In genomic region chrX:47170861-47171692, GRCh38 we compare ENCODE assay signal across 14 cellular contexts. TPM values are rescaled to one million over a fixed set of nuclear protein-coding genes. Genes with fewer than 3 reads are reported as not detected.
DNase-seq lines count a peak whose midpoint lies in the region; ATAC-seq, FAIRE-seq and TF ChIP-seq lines count a peak whose summit lies in the region.
"Had no signal": no experiment of that assay in that cellular context is flagged by ENCODE, and none has a peak within 500 bp of the region (broad histone marks: within the 10 kb centered on the region; RNA-seq: fewer than 3 reads in every experiment).

No MANE protein-coding gene starts in this region.

- TF ChIP-seq POLR2A in GM12892 (IDR thresholded peaks at IDR 0.05; ENCODE audit: low read depth, low read length), result no peak
- TF ChIP-seq POLR2A in suprapubic skin (IDR thresholded peaks at IDR 0.05), result no peak

- H3K4me3 ChIP-seq in HEK293 (ENCODE audit: low read depth, low read length) (no peak overlapping the region), suprapubic skin (no peak overlapping the region), heart right ventricle (no peak overlapping the region)
- H3K4me3 ChIP-seq: GM23248, SJCRH30 had no signal

- intact Hi-C loops in heart right ventricle (cut with DNase I), result no loop called here

- H3K4me1 ChIP-seq in HEK293 (ENCODE audit: control insufficient read depth, insufficient read depth, low read length) (no peaks in the 10 kb centered on the region), suprapubic skin (no peaks in the 10 kb centered on the region), heart right ventricle (peaks cover 0 to 14% (median 0%) of the 10 kb centered on the region in 9 donors)
- H3K4me1 ChIP-seq: SJCRH30 had no signal

- H3K27me3 ChIP-seq in suprapubic skin (no peaks in the 10 kb centered on the region), heart right ventricle (peaks cover 0 to 49% (median 0%) of the 10 kb centered on the region in 7 donors)
- H3K27me3 ChIP-seq: SJCRH30 had no signal

- TF ChIP-seq EP300 in suprapubic skin (IDR thresholded peaks at IDR 0.05), result no peak

- ATAC-seq in GM18907 (IDR thresholded peaks at IDR 0.05; ENCODE audit: unreplicated experiment) (no peak), heart right ventricle (no peak)

- H3K9me3 ChIP-seq in HEK293 (ENCODE audit: control insufficient read depth, insufficient read depth, low read depth, low read length) (no peaks in the 10 kb centered on the region), suprapubic skin (no peaks in the 10 kb centered on the region), heart right ventricle (no peaks in the 10 kb centered on the region)
- H3K9me3 ChIP-seq: SJCRH30 had no signal

- H3K36me3 ChIP-seq in HEK293 (ENCODE audit: control insufficient read depth in 2 of 2, insufficient read depth in 1 of 2, low read length in 2 of 2) (peaks cover 3 to 76% of the 10 kb centered on the region in 2 experiments; a peak in 2 of 3 replicates), suprapubic skin (peaks cover 54% of the 10 kb centered on the region), heart right ventricle (peaks cover 0 to 62% (median 9%) of the 10 kb centered on the region in 9 donors)
- H3K36me3 ChIP-seq: SJCRH30 had no signal

- CTCF ChIA-PET in HEK293 (lab: Yijun Ruan, JAX), result interaction anchor here (0.5 to 0.7 kb wide), 3 partner anchors 141 to 579 kb away, joined by 3 to 5 read pairs (median 4); no protein-coding TSS in a partner anchor

- 87% methylated on average over 27 of the region's 34 CpGs for WGBS in suprapubic skin
- WGBS in heart right ventricle, 2 donors, result 88 to 89% methylated on average over 12 to 33 of the region's 34 CpGs

- no peak for TF ChIP-seq CTCF in HEK293 (tag by site-specific recombination; IDR thresholded peaks at IDR 0.05)
- no peak for TF ChIP-seq CTCF in suprapubic skin (IDR thresholded peaks at IDR 0.05)
- no peak for TF ChIP-seq CTCF in heart right ventricle (IDR thresholded peaks at IDR 0.05)

- POLR2A ChIA-PET in HEK293 (lab: Yijun Ruan, JAX), result no interaction called here

- H3K27ac ChIP-seq in HEK293 (ENCODE audit: extremely low read depth, low read depth, low read length), result no peak overlapping the region
- H3K27ac ChIP-seq in suprapubic skin, result no peak overlapping the region
- no peak overlapping the region for H3K27ac ChIP-seq in heart right ventricle
- H3K27ac ChIP-seq: GM23248, SJCRH30 had no signal

- DNase-seq in GM12892 (ENCODE audit: insufficient read length) (peak; percentile 6), islet precursor cell (peak; percentile 32), suprapubic skin (ENCODE audit: low spot score in 2 of 2) (peak; percentile 23 to 52), inferior parietal cortex (ENCODE audit: extremely low spot score) (no peak), heart right ventricle (no peak)
- DNase-seq: DMS 273 treated with DMSO at 0.1 percent for 48 hours, DND-41, NCI-H1105, NCI-H2081, NCI-H2171 treated with DMSO at 0.1 percent for 48 hours, SJCRH30 had no signal

- no peak for FAIRE-seq in GM12892 (lab: Jason Lieb, UNC)

TF ChIP-seq in HEK293, 187 proteins besides CTCF, POLR2A, EP300 and RAD21:
- TF ChIP-seq GLIS2 (tag by site-specific recombination; IDR thresholded peaks at IDR 0.05) (peak; percentile 21; the same call in 1 of the 2 replicates), ZNF585B (tag by site-specific recombination; IDR thresholded peaks at IDR 0.05) (no peak)

RNA-seq across cellular contexts. Expression of gene UBA1, which starts 22.6 kb away (rescaled TPM):
- 112 TPM for polyA plus RNA-seq in GM12892 (2012; ENCODE audit: missing spikeins)
- total RNA-seq in suprapubic skin (100 to 1,000 TPM; 146 to 186 (median 157) TPM), heart right ventricle (100 to 1,000 TPM; 110 to 157 (median 128) TPM)
- 10 to 100 TPM; 90.9 to 99.4 TPM for polyA plus RNA-seq in heart right ventricle

RNA-seq across cellular contexts. Expression of gene RBM10, which starts 26.1 kb away (rescaled TPM):
- polyA plus RNA-seq in GM12892 (2012; ENCODE audit: missing spikeins), result 19.5 TPM
- 10 to 100 TPM; 27.9 to 33.1 (median 30.2) TPM for total RNA-seq in suprapubic skin
- 10 to 100 TPM; 23.1 to 32.1 (median 26.4) TPM for total RNA-seq in heart right ventricle
- polyA plus RNA-seq in heart right ventricle, result 10 to 100 TPM; 26.9 to 27.6 TPM

RNA-seq across cellular contexts. Expression of gene NDUFB11, which starts 26.6 kb away (rescaled TPM):
- 59.7 TPM for polyA plus RNA-seq in GM12892 (2012; ENCODE audit: missing spikeins)
- 10 to 100 TPM; 28.0 to 67.3 (median 51.7) TPM for total RNA-seq in suprapubic skin
- 100 to 1,000 TPM; 149 to 217 (median 175) TPM for total RNA-seq in heart right ventricle
- polyA plus RNA-seq in heart right ventricle, result 100 to 1,000 TPM; 155 to 178 TPM

RNA-seq across cellular contexts. Expression of gene CDK16, which starts 47.4 kb away (rescaled TPM):
- polyA plus RNA-seq in GM12892 (2012; ENCODE audit: missing spikeins), result 25.7 TPM
- 10 to 100 TPM; 70.5 to 90.1 (median 88.0) TPM for total RNA-seq in suprapubic skin
- 100 to 1,000 TPM; 129 to 193 (median 147) TPM for total RNA-seq in heart right ventricle
- polyA plus RNA-seq in heart right ventricle, result 100 to 1,000 TPM; 110 to 124 TPM

Comparison
In these comparisons a context has a peak if more than half of its experiments do, and no peak if none do; other contexts are left out.
1. DNase-seq: peak in GM12892 (single experiment), islet precursor cell (single experiment) and suprapubic skin (2 of 2); none in inferior parietal cortex (single experiment) and heart right ventricle (0 of 2).